Comparison of ENCODE assay signal across 12 cellular contexts in the genomic region with DNA sequence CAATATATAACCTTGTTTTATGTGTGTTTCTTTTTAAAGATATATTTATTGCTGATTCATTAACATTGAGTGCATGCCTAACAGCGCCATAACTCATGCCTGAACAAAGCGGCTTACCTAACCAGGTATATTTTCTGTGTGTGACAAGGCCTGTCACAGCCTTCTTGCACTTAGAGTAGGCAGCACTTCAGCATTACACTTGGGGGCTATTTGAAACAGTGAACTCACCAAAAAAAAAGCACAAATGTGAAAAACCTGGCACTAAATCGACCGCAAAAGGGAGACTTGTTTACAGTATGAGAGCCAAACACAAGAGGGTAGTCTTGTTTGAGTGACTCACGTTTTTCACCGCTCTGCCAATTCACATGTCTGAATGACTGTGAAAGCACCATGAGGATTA.
DNase-seq lines count a peak whose midpoint lies in the region; ATAC-seq, FAIRE-seq and TF ChIP-seq lines count a peak whose summit lies in the region.
"Had no signal": no experiment of that assay in that cellular context is flagged by ENCODE, and none has a peak within 500 bp of the region (broad histone marks: within the 10 kb centered on the region; RNA-seq: fewer than 3 reads in every experiment).

No MANE protein-coding gene starts in this region.

- peak; percentile 46; the same call in 2 of the 3 replicates for ATAC-seq in K562
- no peak for ATAC-seq in HG03378 (IDR thresholded peaks at IDR 0.05; ENCODE audit: unreplicated experiment)
- no peak for ATAC-seq in GM18858 (IDR thresholded peaks at IDR 0.05; ENCODE audit: unreplicated experiment)

- H3K23ac ChIP-seq in mesenchymal stem cell (ENCODE audit: low read length in 2 of 2): no peak overlapping the region

- H3K9ac ChIP-seq in K562 (ENCODE audit: insufficient read depth in 1 of 2, low read depth in 2 of 2, low read length in 2 of 2) (no peak overlapping the region), mesenchymal stem cell (ENCODE audit: low read length) (no peak overlapping the region)

- no peaks in the 10 kb centered on the region for H4K20me1 ChIP-seq in K562 (replicated peaks; ENCODE audit: control insufficient read depth, insufficient read depth, low read length)

- TF ChIP-seq RAD21 in K562 (CRISPR knock-in tag; conservative IDR thresholded peaks at IDR 0.05 in 1 of 2, IDR thresholded peaks at IDR 0.05 in 1 of 2): no peak

- H3K4ac ChIP-seq in mesenchymal stem cell (ENCODE audit: low read depth in 1 of 2, low read length in 2 of 2): no peak overlapping the region

- H3K4me1 ChIP-seq in K562 (replicated peaks in 1 of 2; ENCODE audit: control insufficient read depth in 2 of 2, insufficient read depth in 2 of 2, low read length in 2 of 2) (no peaks in the 10 kb centered on the region), mesenchymal stem cell (ENCODE audit: control insufficient read depth, insufficient read depth, low read depth, low read length) (peaks cover 2% of the 10 kb centered on the region)

- FAIRE-seq in K562 (lab: Jason Lieb, UNC): no peak

- no peaks in the 10 kb centered on the region for H3K9me1 ChIP-seq in K562 (ENCODE audit: control insufficient read depth, insufficient read depth, low read length)

- H3K4me2 ChIP-seq in K562 (ENCODE audit: insufficient read depth, low read length): no peak overlapping the region
- no peak overlapping the region for H3K4me2 ChIP-seq in mesenchymal stem cell (ENCODE audit: low read length, poor library complexity, severe bottlenecking)

- no peak overlapping the region for H4K8ac ChIP-seq in mesenchymal stem cell (ENCODE audit: low read length)

- no TSS peak for BruUV-seq in K562 (replicated peaks; lab: Mats Ljungman, UMichigan)

- TF ChIP-seq CTCF in K562 (IDR thresholded peaks at IDR 0.05 in 2 of 3, conservative IDR thresholded peaks at IDR 0.05 in 1 of 3; ENCODE audit: insufficient read depth in 2 of 3, low read depth in 1 of 3, low read length in 3 of 3): no peak

- intact Hi-C loops in K562 (cut with micrococcal nuclease): no loop called here

- H2BK5ac ChIP-seq in mesenchymal stem cell (ENCODE audit: low read depth, low read length, poor library complexity, severe bottlenecking): no peak overlapping the region

- H2BK12ac ChIP-seq in mesenchymal stem cell (ENCODE audit: low read length in 2 of 2): no peak overlapping the region

- no peak overlapping the region for H3K18ac ChIP-seq in mesenchymal stem cell (ENCODE audit: low read depth in 1 of 2, low read length in 2 of 2)

- peaks cover 0 to 2% of the 10 kb centered on the region in 2 experiments; a peak in 1 of 5 replicates for H3K27me3 ChIP-seq in K562 (ENCODE audit: control insufficient read depth in 2 of 2, insufficient read depth in 2 of 2, low read length in 2 of 2)
- no peaks in the 10 kb centered on the region for H3K27me3 ChIP-seq in mesenchymal stem cell (ENCODE audit: control insufficient read depth in 1 of 2, insufficient read depth in 1 of 2, low read length in 2 of 2)

- no peak for TF ChIP-seq POLR2A in K562 (conservative IDR thresholded peaks at IDR 0.05)

- POLR2A ChIA-PET in K562 (lab: Yijun Ruan, JAX): no interaction called here

- peaks cover 5% of the 10 kb centered on the region for H3K79me1 ChIP-seq in mesenchymal stem cell (replicated peaks; ENCODE audit: low read length, poor library complexity, severe bottlenecking)

- H4K91ac ChIP-seq in mesenchymal stem cell (ENCODE audit: low read length): no peak overlapping the region

- H3K9me3 ChIP-seq in K562 (replicated peaks; ENCODE audit: control insufficient read depth, insufficient read depth, low read depth, low read length): no peaks in the 10 kb centered on the region
- H3K9me3 ChIP-seq in mesenchymal stem cell (ENCODE audit: control insufficient read depth, low read length): no peaks in the 10 kb centered on the region

- H2BK120ac ChIP-seq in mesenchymal stem cell (ENCODE audit: low read depth, low read length): no peak overlapping the region

- in situ Hi-C loops in K562 (cut with MboI): no loop called here

- H3K4me3 ChIP-seq in K562 (no peak overlapping the region), mesenchymal stem cell (ENCODE audit: insufficient read depth in 1 of 2, low read depth in 1 of 2, low read length in 2 of 2) (no peak overlapping the region)

- H3K36me3 ChIP-seq in K562 (ENCODE audit: control insufficient read depth, insufficient read depth, low read length) (no peaks in the 10 kb centered on the region), mesenchymal stem cell (ENCODE audit: control insufficient read depth in 1 of 2, insufficient read depth in 2 of 2, low read depth in 1 of 2, low read length in 2 of 2) (no peaks in the 10 kb centered on the region)

- H2AFZ ChIP-seq in K562 (ENCODE audit: low read depth, low read length) (no peak overlapping the region), mesenchymal stem cell (ENCODE audit: low read depth, low read length) (no peak overlapping the region)

- CTCF ChIA-PET in K562 (lab: Yijun Ruan, JAX; ENCODE audit: low intra/inter-chr PET ratio): no interaction called here

- no peak overlapping the region for H3K27ac ChIP-seq in K562 (ENCODE audit: extremely low read depth, low read depth, low read length)
- no peak overlapping the region for H3K27ac ChIP-seq in mesenchymal stem cell (ENCODE audit: low read length, poor library complexity, severe bottlenecking)

- DNase-seq in DMS153 treated with DMSO at 0.1 percent for 48 hours (lab: John Stamatoyannopoulos, UW; ENCODE audit: unreplicated experiment) (peak; percentile 82), NCI-H1436 treated with DMSO at 0.1 percent for 48 hours (lab: John Stamatoyannopoulos, UW) (peak; percentile 69), K562 (ENCODE audit: extremely low read depth in 1 of 4, low spot score in 3 of 4) (no peak), mesenchymal stem cell (peak; percentile 69), NCI-H2196 (lab: John Stamatoyannopoulos, UW; ENCODE audit: unreplicated experiment) (no peak), NCI-H2107 treated with DMSO at 0.1 percent for 48 hours (lab: John Stamatoyannopoulos, UW; ENCODE audit: unreplicated experiment) (no peak)
- DNase-seq: CD4-positive, alpha-beta T cell; cortex of kidney; naive B cell; NCI-H1417 treated with DMSO at 0.1 percent for 48 hours had no signal

- H3K14ac ChIP-seq in mesenchymal stem cell (ENCODE audit: low read length in 2 of 2): no peak overlapping the region

- H2AK5ac ChIP-seq in mesenchymal stem cell (ENCODE audit: low read length, severe bottlenecking): no peak overlapping the region

- no peaks in the 10 kb centered on the region for H3K79me2 ChIP-seq in K562 (ENCODE audit: control insufficient read depth, insufficient read depth, low read length)

- TF ChIP-seq EP300 in K562 (IDR thresholded peaks at IDR 0.05; ENCODE audit: low read length): no peak

- WGBS in K562 (ENCODE audit: insufficient coverage, low coverage, missing lambda C conversion rate): 5% methylated on average over 6 of the region's 6 CpGs
- 50% methylated on average over 6 of the region's 6 CpGs for WGBS in mesenchymal stem cell

- H2BK15ac ChIP-seq in mesenchymal stem cell (ENCODE audit: low read depth, poor library complexity, severe bottlenecking): no peak overlapping the region

TF ChIP-seq in K562, 482 proteins besides CTCF, POLR2A, EP300 and RAD21:
- TF ChIP-seq EGR1 (conservative IDR thresholded peaks at IDR 0.05) (no peak), MAFG (tag; conservative IDR thresholded peaks at IDR 0.05) (peak; percentile 37; the same call in 1 of the 2 replicates), ZNF316 (IDR thresholded peaks at IDR 0.05) (peak; percentile 70; the same call in 1 of the 2 replicates), C11orf30 (IDR thresholded peaks at IDR 0.05; ENCODE audit: low read depth) (peak; percentile 30; the same call in 1 of the 2 replicates)
TF ChIP-seq in K562: peak in this region for 3.

Comparison
In these comparisons a context has a peak if more than half of its experiments do, and no peak if none do; other contexts are left out.
1. DNase-seq: peak in DMS153 treated with DMSO at 0.1 percent for 48 hours (single experiment), NCI-H1436 treated with DMSO at 0.1 percent for 48 hours (single experiment) and mesenchymal stem cell (single experiment); none in K562 (0 of 4), NCI-H2196 (single experiment) and NCI-H2107 treated with DMSO at 0.1 percent for 48 hours (single experiment).